19 cellular contexts compared by ENCODE assay signal in genomic region chr17:57726838-57727237, GRCh38. TPM values are rescaled to one million over a fixed set of nuclear protein-coding genes. Genes with fewer than 3 reads are reported as not detected.
A peak's percentile ranks its signal among the peaks of the same experiment; 100 is the strongest.
DNase-seq lines count a peak whose midpoint lies in the region; TF ChIP-seq lines count a peak whose summit lies in the region.
"Had no signal": no experiment of that assay in that cellular context is flagged by ENCODE, and none has a peak within 500 bp of the region (broad histone marks: within the 10 kb centered on the region; RNA-seq: fewer than 3 reads in every experiment).

No MANE protein-coding gene starts in this region.

- H3K4me1 Mint-ChIP-seq in glutamatergic neuron (ENCODE audit: low read depth, unreplicated experiment) (peaks cover 51% of the 10 kb centered on the region), neural progenitor cell (peaks cover 49% of the 10 kb centered on the region)

- H4K20me1 ChIP-seq in BLaER1 (no peaks in the 10 kb centered on the region), neural progenitor cell (ENCODE audit: low read depth) (no peaks in the 10 kb centered on the region), Karpas-422 (ENCODE audit: insufficient read depth, low read depth, low read length) (no peaks in the 10 kb centered on the region; the same call in 1 of the 2 replicates)

- H3K27ac Mint-ChIP-seq in glutamatergic neuron (ENCODE audit: unreplicated experiment), result peak overlapping the region; percentile 95
- peak overlapping the region; percentile 15 for H3K27ac Mint-ChIP-seq in neural progenitor cell
- H3K27ac Mint-ChIP-seq: B cell; CD4-positive, alpha-beta T cell had no signal

- H3K9me3 ChIP-seq in BLaER1 (no peaks in the 10 kb centered on the region), WERI-Rb-1 (ENCODE audit: severe bottlenecking) (no peaks in the 10 kb centered on the region), neural progenitor cell (ENCODE audit: low read depth) (no peaks in the 10 kb centered on the region), Karpas-422 (ENCODE audit: low read length) (no peaks in the 10 kb centered on the region)
- H3K9me3 ChIP-seq: Caco-2 had no signal

- peak overlapping the region; percentile 87 for H3K4me2 ChIP-seq in BLaER1
- no peak overlapping the region for H3K4me2 ChIP-seq in neural progenitor cell
- no peak overlapping the region for H3K4me2 ChIP-seq in Karpas-422 (ENCODE audit: low read depth, low read length, poor library complexity, severe bottlenecking)

- H3K36me3 ChIP-seq in BLaER1, result peaks cover 7% of the 10 kb centered on the region; the same call in 1 of the 2 replicates
- H3K36me3 ChIP-seq in WERI-Rb-1, result no peaks in the 10 kb centered on the region
- no peaks in the 10 kb centered on the region for H3K36me3 ChIP-seq in neural progenitor cell
- H3K36me3 ChIP-seq in Karpas-422 (ENCODE audit: insufficient read depth, low read length), result no peaks in the 10 kb centered on the region

- TF ChIP-seq CTCF in WERI-Rb-1 (IDR thresholded peaks at IDR 0.05; ENCODE audit: low read depth, low read length) (no peak), glutamatergic neuron (IDR thresholded peaks at IDR 0.05; ENCODE audit: partially characterized antibody, unreplicated experiment) (no peak), neural progenitor cell (IDR thresholded peaks at IDR 0.05) (no peak)

- peak overlapping the region; percentile 35 for H3K4me3 Mint-ChIP-seq in glutamatergic neuron (ENCODE audit: unreplicated experiment)
- no peak overlapping the region for H3K4me3 Mint-ChIP-seq in neural progenitor cell
- H3K4me3 Mint-ChIP-seq: B cell; CD4-positive, alpha-beta T cell had no signal

- H3K36me3 Mint-ChIP-seq in glutamatergic neuron (ENCODE audit: unreplicated experiment) (no peaks in the 10 kb centered on the region), neural progenitor cell (no peaks in the 10 kb centered on the region)

- H3K27me3 Mint-ChIP-seq in glutamatergic neuron (ENCODE audit: unreplicated experiment) (peaks cover 27% of the 10 kb centered on the region), neural progenitor cell (ENCODE audit: insufficient read depth, low read depth) (peaks cover 8% of the 10 kb centered on the region)
- H3K27me3 Mint-ChIP-seq: CD4-positive, alpha-beta T cell had no signal

- no peaks in the 10 kb centered on the region for H3K9me2 ChIP-seq in Karpas-422 (replicated peaks; ENCODE audit: insufficient read depth, low read length)

- no peaks in the 10 kb centered on the region for H3F3A ChIP-seq in neural progenitor cell (ENCODE audit: low read depth)

- no peaks in the 10 kb centered on the region for H3K27me3 ChIP-seq in BLaER1
- H3K27me3 ChIP-seq in WERI-Rb-1 (ENCODE audit: insufficient read depth, low read depth, severe bottlenecking), result no peaks in the 10 kb centered on the region
- no peaks in the 10 kb centered on the region for H3K27me3 ChIP-seq in neural progenitor cell
- no peaks in the 10 kb centered on the region for H3K27me3 ChIP-seq in Karpas-422 (ENCODE audit: low read length)

- H3K79me2 ChIP-seq in neural progenitor cell (ENCODE audit: low read depth), result no peaks in the 10 kb centered on the region
- no peaks in the 10 kb centered on the region for H3K79me2 ChIP-seq in Karpas-422 (ENCODE audit: low read length)

- H3K4me3 ChIP-seq in BLaER1 (peak overlapping the region; percentile 40), WERI-Rb-1 (ENCODE audit: low read depth, low read length) (no peak overlapping the region), neural progenitor cell (no peak overlapping the region), Karpas-422 (ENCODE audit: low read length) (no peak overlapping the region)
- H3K4me3 ChIP-seq: GM23248 had no signal

- H3K9me3 Mint-ChIP-seq in glutamatergic neuron (ENCODE audit: unreplicated experiment) (peaks cover 26% of the 10 kb centered on the region), neural progenitor cell (no peaks in the 10 kb centered on the region)
- H3K9me3 Mint-ChIP-seq: CD4-positive, alpha-beta T cell had no signal

- H3K9ac ChIP-seq in BLaER1 (peak overlapping the region; percentile 83), neural progenitor cell (no peak overlapping the region), Karpas-422 (ENCODE audit: low read length) (no peak overlapping the region)
- H3K9ac ChIP-seq: GM23248 had no signal

- H3K27ac ChIP-seq in BLaER1, result peak overlapping the region; percentile 98
- peak overlapping the region; percentile 17; the same call in 1 of the 2 replicates for H3K27ac ChIP-seq in WERI-Rb-1
- H3K27ac ChIP-seq in neural progenitor cell, result no peak overlapping the region
- no peak overlapping the region for H3K27ac ChIP-seq in Karpas-422 (ENCODE audit: low read length)
- H3K27ac ChIP-seq: C4-2B, GM23248 had no signal

- peaks cover 99% of the 10 kb centered on the region for H3K4me1 ChIP-seq in BLaER1
- H3K4me1 ChIP-seq in neural progenitor cell, result peaks cover 6% of the 10 kb centered on the region
- H3K4me1 ChIP-seq in Karpas-422 (ENCODE audit: low read length), result peaks cover 16% of the 10 kb centered on the region
- H3K4me1 ChIP-seq: Caco-2 had no signal

- H2AFZ ChIP-seq in neural progenitor cell (replicated peaks), result no peak overlapping the region
- no peak overlapping the region for H2AFZ ChIP-seq in Karpas-422 (ENCODE audit: low read length)
- H2AFZ ChIP-seq: GM23248 had no signal

- DNase-seq in WERI-Rb-1 (no peak), glutamatergic neuron (no peak), neural progenitor cell (ENCODE audit: low spot score) (no peak), SIG-M5 treated with dmso at 0.1 percent for 504 hours (lab: John Stamatoyannopoulos, UW; ENCODE audit: unreplicated experiment) (no peak), Karpas-422 (no peak), 8988T (no peak)
- DNase-seq: Caco-2; CD4-positive, alpha-beta T cell; DMS153; DMS79; GDM1; GM23248; HCEC 1CT; IMR-90 had no signal

RNA-seq across cellular contexts. Expression of gene CCDC182, which starts 18.3 kb away (rescaled TPM):
- not detected for total RNA-seq in glutamatergic neuron (ENCODE audit: unreplicated experiment)
- total RNA-seq in neural progenitor cell (ENCODE audit: low replicate concordance), result not detected in 2 replicates
- not detected in 2 replicates for total RNA-seq in Karpas-422 (2014; rRNA removed; shearing (Covaris generic); ENCODE audit: low replicate concordance)
- total RNA-seq: A172; B cell; Caco-2; CD4-positive, alpha-beta T cell; Daoy; GM23248; IMR-90 had no signal

Comparison
In these comparisons a context has a peak if more than half of its experiments do, and no peak if none do; other contexts are left out.
1. H3K27ac ChIP-seq: peak in BLaER1 (single experiment) and WERI-Rb-1 (single experiment); none in neural progenitor cell (single experiment) and Karpas-422 (single experiment).